26 cellular contexts compared by ENCODE assay signal in the genomic region with DNA sequence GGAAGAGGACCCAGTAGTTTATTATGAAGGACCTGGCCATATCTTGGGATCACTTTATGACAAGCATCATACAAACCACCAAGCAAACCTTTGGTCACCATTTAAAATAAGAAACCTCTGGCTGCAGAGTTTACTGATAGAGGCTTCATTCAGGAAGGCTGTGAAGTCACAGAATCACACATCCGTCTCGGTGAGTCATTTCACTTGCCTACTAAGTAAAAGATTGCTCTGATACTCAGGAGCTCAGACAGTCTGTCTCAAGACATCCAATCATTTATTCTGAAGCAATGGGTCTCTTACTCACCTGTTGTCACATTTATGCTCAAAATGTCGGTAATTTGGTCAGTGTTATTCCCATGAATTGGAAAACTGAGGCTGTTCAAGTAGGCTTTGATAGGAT. TPM values are rescaled to one million over a fixed set of nuclear protein-coding genes. Genes with fewer than 3 reads are reported as not detected.
A peak's percentile ranks its signal among the peaks of the same experiment; 100 is the strongest.
DNase-seq lines count a peak whose midpoint lies in the region; ATAC-seq and TF ChIP-seq lines count a peak whose summit lies in the region.
"Had no signal": no experiment of that assay in that cellular context is flagged by ENCODE, and none has a peak within 500 bp of the region (broad histone marks: within the 10 kb centered on the region; RNA-seq: fewer than 3 reads in every experiment).

No MANE protein-coding gene starts in this region.

- in situ Hi-C loops in ACHN (cut with HindIII; ENCODE audit: low pct_ligation_motif_present, low pct_unique_long_range_greater_than_20kb, low sequenced_read_pairs): no loop called here
- in situ Hi-C loops in mammary epithelial cell (cut with MboI; ENCODE audit: low sequenced_read_pairs in 2 of 2): no loop called here

- ATAC-seq in activated CD4-positive, alpha-beta T cell treated with anti-CD3 and anti-CD28 coated beads for 36 hours: no peak
- ATAC-seq in GM21786 (IDR thresholded peaks at IDR 0.05; ENCODE audit: unreplicated experiment): no peak
- ATAC-seq: HCT116; naive thymus-derived CD8-positive, alpha-beta T cell; T-cell; upper lobe of right lung had no signal

- H2AFZ ChIP-seq in mammary epithelial cell (ENCODE audit: low read depth, low read length): no peak overlapping the region

- TF ChIP-seq CTCF in mammary epithelial cell (conservative IDR thresholded peaks at IDR 0.05 in 1 of 2, IDR thresholded peaks at IDR 0.05 in 1 of 2; ENCODE audit: extremely low read depth in 1 of 2, insufficient read depth in 1 of 2, low read depth in 1 of 2, low read length in 2 of 2): no peak

- H3K4me1 ChIP-seq in mammary epithelial cell (ENCODE audit: insufficient read depth, low read length): no peaks in the 10 kb centered on the region
- H3K4me1 ChIP-seq: BE2C, right lobe of liver had no signal

- H3K36me3 Mint-ChIP-seq in activated CD4-positive, alpha-beta T cell treated with anti-CD3 and anti-CD28 coated beads for 36 hours (ENCODE audit: low read depth): no peaks in the 10 kb centered on the region
- H3K36me3 Mint-ChIP-seq: activated naive CD4-positive, alpha-beta T cell treated with anti-CD3 and anti-CD28 coated beads, Interleukin-2, amount 10 ng/mL, durations not matched to agents 7 days and 5 days; mesothelial cell of epicardium; naive thymus-derived CD8-positive, alpha-beta T cell; T-cell had no signal

- H3K9me3 ChIP-seq in mammary epithelial cell (replicated peaks; ENCODE audit: insufficient read depth, low read length): no peaks in the 10 kb centered on the region
- H3K9me3 ChIP-seq: BE2C, esophagus muscularis mucosa, ovary, right lobe of liver, upper lobe of right lung had no signal

- dilution Hi-C loops in mammary epithelial cell (cut with HindIII; ENCODE audit: low sequenced_read_pairs): no loop called here

- no peaks in the 10 kb centered on the region for H3K27me3 ChIP-seq in mammary epithelial cell (ENCODE audit: insufficient read depth, low read length)
- H3K27me3 ChIP-seq: BE2C, esophagus muscularis mucosa, ovary, right lobe of liver, upper lobe of right lung had no signal

- H3K4me1 Mint-ChIP-seq in activated CD4-positive, alpha-beta T cell treated with anti-CD3 and anti-CD28 coated beads for 36 hours: no peaks in the 10 kb centered on the region
- H3K4me1 Mint-ChIP-seq: activated naive CD4-positive, alpha-beta T cell treated with anti-CD3 and anti-CD28 coated beads, Interleukin-2, amount 10 ng/mL, durations not matched to agents 7 days and 5 days; mesothelial cell of epicardium; naive thymus-derived CD8-positive, alpha-beta T cell; T-cell had no signal

- no peak overlapping the region for H3K4me3 Mint-ChIP-seq in activated CD4-positive, alpha-beta T cell treated with anti-CD3 and anti-CD28 coated beads for 36 hours
- H3K4me3 Mint-ChIP-seq: activated naive CD4-positive, alpha-beta T cell treated with anti-CD3 and anti-CD28 coated beads, Interleukin-2, amount 10 ng/mL, durations not matched to agents 7 days and 5 days; mesothelial cell of epicardium; naive thymus-derived CD8-positive, alpha-beta T cell; T-cell had no signal

- intact Hi-C loops in mammary epithelial cell (cut with micrococcal nuclease): no loop called here
- intact Hi-C loops in activated CD4-positive, alpha-beta T cell treated with anti-CD3 and anti-CD28 coated beads for 36 hours (cut with DNase I, micrococcal nuclease): no loop called here

- no peaks in the 10 kb centered on the region for H4K20me1 ChIP-seq in mammary epithelial cell (ENCODE audit: insufficient read depth, low read length)

- no peaks in the 10 kb centered on the region for H3K79me2 ChIP-seq in mammary epithelial cell (ENCODE audit: insufficient read depth, low read length)

- BruUV-seq in mammary epithelial cell (replicated peaks; lab: Mats Ljungman, UMichigan): no TSS peak

- H3K4me2 ChIP-seq in mammary epithelial cell (ENCODE audit: insufficient read depth, low read depth, low read length): no peak overlapping the region

- no peak overlapping the region for H3K27ac Mint-ChIP-seq in activated CD4-positive, alpha-beta T cell treated with anti-CD3 and anti-CD28 coated beads for 36 hours
- H3K27ac Mint-ChIP-seq: activated naive CD4-positive, alpha-beta T cell treated with anti-CD3 and anti-CD28 coated beads, Interleukin-2, amount 10 ng/mL, durations not matched to agents 7 days and 5 days; mesothelial cell of epicardium; naive thymus-derived CD8-positive, alpha-beta T cell; T-cell had no signal

- no peak overlapping the region for H3K4me3 ChIP-seq in mammary epithelial cell (replicated peaks in 1 of 3; ENCODE audit: insufficient read depth in 1 of 3, low read depth in 2 of 3, low read length in 3 of 3)
- H3K4me3 ChIP-seq: esophagus muscularis mucosa, ovary, right lobe of liver, upper lobe of right lung had no signal

- WGBS in mammary epithelial cell (ENCODE audit: low coverage, missing lambda C conversion rate): 53% methylated on average over 3 of the region's 3 CpGs

- no peaks in the 10 kb centered on the region for H3K9me3 Mint-ChIP-seq in activated CD4-positive, alpha-beta T cell treated with anti-CD3 and anti-CD28 coated beads for 36 hours (ENCODE audit: low read depth)
- H3K9me3 Mint-ChIP-seq: activated naive CD4-positive, alpha-beta T cell treated with anti-CD3 and anti-CD28 coated beads, Interleukin-2, amount 10 ng/mL, durations not matched to agents 7 days and 5 days; mesothelial cell of epicardium; naive thymus-derived CD8-positive, alpha-beta T cell; T-cell had no signal

- no peak overlapping the region for H3K27ac ChIP-seq in mammary epithelial cell (ENCODE audit: insufficient read depth, low read depth, low read length)
- H3K27ac ChIP-seq: esophagus muscularis mucosa, ovary, right lobe of liver, upper lobe of right lung had no signal

- no peak overlapping the region for H3K9ac ChIP-seq in mammary epithelial cell (ENCODE audit: insufficient read depth, low read length)

- DNase-seq in ACHN (peak; percentile 6), NCI-H226 (peak; percentile 44), mammary epithelial cell (peak; percentile 66), iris pigment epithelial cell (ENCODE audit: low read depth) (peak; percentile 14), DMS53 treated with DMSO at 0.1 percent for 48 hours (lab: John Stamatoyannopoulos, UW; ENCODE audit: unreplicated experiment) (no peak), foreskin melanocyte (no peak)
- DNase-seq in activated CD4-positive, alpha-beta T cell treated with anti-CD3 and anti-CD28 coated beads for 36 hours: no peak
- DNase-seq: activated CD4-positive, CD25-positive, alpha-beta regulatory T cell treated with anti-CD3 and anti-CD28 coated beads, Interleukin-2, amount 50 U/mL, for 72 hours; activated naive CD4-positive, alpha-beta T cell treated with anti-CD3 and anti-CD28 coated beads, Interleukin-2, amount 10 ng/mL, durations not matched to agents 7 days and 5 days; activated T-cell treated with anti-CD3 and anti-CD28 coated beads, Interleukin-2, amount 50 U/mL, for 48 hours; BE2C; COR-L47; naive thymus-derived CD8-positive, alpha-beta T cell; NCI-H146; NCI-H526; ovary; right lobe of liver; SHP77 treated with DMSO at 0.1 percent for 48 hours; stimulated activated CD4-positive, alpha-beta T cell treated with anti-CD3 and anti-CD28 coated beads, Interleukin-15, amount 100 ng/mL, for 24 hours; stimulated activated CD8-positive, alpha-beta memory T cell treated with anti-CD3 and anti-CD28 coated beads, Interleukin-4, amount 100 ng/mL, for 48 hours; T-cell; upper lobe of right lung had no signal

- CTCF ChIA-PET in mammary epithelial cell (lab: Charles Lee; ENCODE audit: low non-redundant PET): no interaction called here
- CTCF ChIA-PET in activated CD4-positive, alpha-beta T cell treated with anti-CD3 and anti-CD28 coated beads for 36 hours (lab: Charles Lee): no interaction called here

- POLR2A ChIA-PET in activated CD4-positive, alpha-beta T cell treated with anti-CD3 and anti-CD28 coated beads for 36 hours (lab: Charles Lee): no interaction called here

- no peaks in the 10 kb centered on the region for H3K27me3 Mint-ChIP-seq in activated CD4-positive, alpha-beta T cell treated with anti-CD3 and anti-CD28 coated beads for 36 hours
- H3K27me3 Mint-ChIP-seq: activated naive CD4-positive, alpha-beta T cell treated with anti-CD3 and anti-CD28 coated beads, Interleukin-2, amount 10 ng/mL, durations not matched to agents 7 days and 5 days; T-cell had no signal

- no peaks in the 10 kb centered on the region for H3K36me3 ChIP-seq in mammary epithelial cell (ENCODE audit: insufficient read depth, low read length)
- H3K36me3 ChIP-seq: BE2C, ovary, right lobe of liver had no signal

RNA-seq across cellular contexts. Expression of a gene that starts 33.7 kb away (rescaled TPM):
- total RNA-seq in mammary epithelial cell: 1 to 10 TPM in 1 of 2 donors, under 1 TPM in 1; 0.09 to 1.5 TPM
- 0.01 TPM for polyA plus RNA-seq in mammary epithelial cell
- polyA minus RNA-seq in mammary epithelial cell: not detected
- not detected for total RNA-seq in activated CD4-positive, alpha-beta T cell treated with anti-CD3 and anti-CD28 coated beads for 36 hours
- total RNA-seq: naive thymus-derived CD8-positive, alpha-beta T cell had no signal
- polyA plus RNA-seq: naive thymus-derived CD8-positive, alpha-beta T cell had no signal

Comparison
In these comparisons a context has a peak if more than half of its experiments do, and no peak if none do; other contexts are left out.
1. DNase-seq: peak in ACHN (single experiment), NCI-H226 (single experiment), mammary epithelial cell (single experiment) and iris pigment epithelial cell (single experiment); none in DMS53 treated with DMSO at 0.1 percent for 48 hours (single experiment), activated CD4-positive, alpha-beta T cell treated with anti-CD3 and anti-CD28 coated beads for 36 hours (single experiment) and foreskin melanocyte (single experiment).